ENCODE assay signal across 15 cellular contexts in genomic region chr17:48552453-48553189, GRCh38. TPM values are rescaled to one million over a fixed set of nuclear protein-coding genes. Genes with fewer than 3 reads are reported as not detected.
A peak's percentile ranks its signal among the peaks of the same experiment; 100 is the strongest.
DNase-seq lines count a peak whose midpoint lies in the region; ATAC-seq, FAIRE-seq and TF ChIP-seq lines count a peak whose summit lies in the region.
"Had no signal": no experiment of that assay in that cellular context is flagged by ENCODE, and none has a peak within 500 bp of the region (broad histone marks: within the 10 kb centered on the region; RNA-seq: fewer than 3 reads in every experiment).

No MANE protein-coding gene starts in this region.

- no peak for TF ChIP-seq POLR2A in stomach (IDR thresholded peaks at IDR 0.05)

- intact Hi-C loops in stomach (cut with DNase I; ENCODE audit: low total_unique reads), result no loop called here

- H3K27me3 ChIP-seq in astrocyte (ENCODE audit: insufficient read depth, low read length), result peaks cover 59% of the 10 kb centered on the region
- H3K27me3 ChIP-seq in stomach, result peaks cover 0 to 95% (median 43%) of the 10 kb centered on the region in 3 donors

- POLR2A ChIA-PET in HEK293 (lab: Yijun Ruan, JAX), result interaction anchor here (1.0 kb wide), 1 partner anchor 11 kb away, joined by 3 read pairs; no protein-coding TSS in a partner anchor
- POLR2A ChIA-PET in naive thymus-derived CD8-positive, alpha-beta T cell (lab: Charles Lee), result interaction anchor here (0.9 kb wide), 1 partner anchor 13 kb away, joined by 3 read pairs; no protein-coding TSS in a partner anchor

- 30 to 48% (median 41%) methylated on average over 8 to 12 of the region's 12 CpGs for WGBS in stomach, 5 donors

- H3K4me1 ChIP-seq in HEK293 (ENCODE audit: control insufficient read depth, insufficient read depth, low read length) (peaks cover 55% of the 10 kb centered on the region), astrocyte (ENCODE audit: insufficient read depth, low read length) (peaks cover 37% of the 10 kb centered on the region), stomach (peaks cover 13 to 80% (median 57%) of the 10 kb centered on the region in 4 donors)

- H3K9ac ChIP-seq in astrocyte (ENCODE audit: low read length), result peak overlapping the region; percentile 83

- H3K9me3 ChIP-seq in HEK293 (ENCODE audit: control insufficient read depth, insufficient read depth, low read depth, low read length) (no peaks in the 10 kb centered on the region), astrocyte (ENCODE audit: insufficient read depth, low read depth, low read length) (no peaks in the 10 kb centered on the region), stomach (no peaks in the 10 kb centered on the region)
- H3K9me3 ChIP-seq: heart left ventricle had no signal

- H3K27me3 Mint-ChIP-seq in astrocyte (ENCODE audit: low read depth, unreplicated experiment), result peaks cover 83% of the 10 kb centered on the region
- peaks cover 7 to 47% (median 15%) of the 10 kb centered on the region in 5 donors for H3K27me3 Mint-ChIP-seq in naive thymus-derived CD8-positive, alpha-beta T cell

- H3K36me3 ChIP-seq in HEK293 (ENCODE audit: control insufficient read depth in 2 of 2, insufficient read depth in 1 of 2, low read length in 2 of 2), result peaks cover 15 to 51% of the 10 kb centered on the region in 2 experiments
- no peaks in the 10 kb centered on the region for H3K36me3 ChIP-seq in astrocyte (ENCODE audit: insufficient read depth, low read length)
- H3K36me3 ChIP-seq in stomach, result peaks cover 0 to 11% (median 7%) of the 10 kb centered on the region in 4 donors

- TF ChIP-seq EP300 in stomach (IDR thresholded peaks at IDR 0.05), result no peak

- H2AFZ ChIP-seq in astrocyte (ENCODE audit: low read depth, low read length), result no peak overlapping the region

- no peak for FAIRE-seq in astrocyte (lab: Jason Lieb, UNC)

- in situ Hi-C loops in G401 (cut with HindIII; ENCODE audit: low sequenced_read_pairs), result no loop called here

- ATAC-seq in naive thymus-derived CD8-positive, alpha-beta T cell, result no peak
- ATAC-seq: heart left ventricle had no signal

- CTCF ChIA-PET in HEK293 (lab: Yijun Ruan, JAX), result interaction anchor here (0.7 kb wide), 1 partner anchor 225 kb away, joined by 3 read pairs; no protein-coding TSS in a partner anchor

- no peak for TF ChIP-seq CTCF in HEK293 (tag by site-specific recombination; IDR thresholded peaks at IDR 0.05)
- TF ChIP-seq CTCF in astrocyte (IDR thresholded peaks at IDR 0.05; ENCODE audit: insufficient read depth, low read depth, low read length), result no peak
- no peak for TF ChIP-seq CTCF in stomach (IDR thresholded peaks at IDR 0.05)

- peaks cover 2% of the 10 kb centered on the region for H3K4me1 Mint-ChIP-seq in astrocyte (ENCODE audit: low read depth, unreplicated experiment)
- peaks cover 11 to 25% (median 20%) of the 10 kb centered on the region in 4 donors for H3K4me1 Mint-ChIP-seq in naive thymus-derived CD8-positive, alpha-beta T cell

- H3K4me2 ChIP-seq in astrocyte (ENCODE audit: low read length), result peak overlapping the region; percentile 88

- H3K9me3 Mint-ChIP-seq in astrocyte (ENCODE audit: unreplicated experiment), result peaks cover 10% of the 10 kb centered on the region
- no peaks in the 10 kb centered on the region for H3K9me3 Mint-ChIP-seq in naive thymus-derived CD8-positive, alpha-beta T cell
- H3K9me3 Mint-ChIP-seq: activated CD4-positive, alpha-beta T cell treated with anti-CD3 and anti-CD28 coated beads, Interleukin-2, amount 10 ng/mL, durations not matched to agents 24 days and 14 days; CD4-positive, CD25-positive, alpha-beta regulatory T cell had no signal

- H3K27ac ChIP-seq in HEK293 (ENCODE audit: extremely low read depth, low read depth, low read length) (no peak overlapping the region), astrocyte (ENCODE audit: low read depth, low read length) (peak overlapping the region; percentile 70), stomach (peak overlapping the region; percentile 54 to 95 (median 93))

- no peak overlapping the region for H3K27ac Mint-ChIP-seq in astrocyte (ENCODE audit: unreplicated experiment)
- no peak overlapping the region for H3K27ac Mint-ChIP-seq in naive thymus-derived CD8-positive, alpha-beta T cell
- H3K27ac Mint-ChIP-seq: activated CD4-positive, alpha-beta T cell treated with anti-CD3 and anti-CD28 coated beads, Interleukin-2, amount 10 ng/mL, durations not matched to agents 24 days and 14 days had no signal

- no peaks in the 10 kb centered on the region for H4K20me1 ChIP-seq in astrocyte (ENCODE audit: insufficient read depth, low read length)

- no peak overlapping the region for H3K4me3 ChIP-seq in HEK293 (ENCODE audit: low read depth, low read length)
- H3K4me3 ChIP-seq in astrocyte (ENCODE audit: insufficient read depth, low read depth, low read length), result no peak overlapping the region
- peak overlapping the region in 3 of 4 donors; percentile 15 to 27 (median 25) for H3K4me3 ChIP-seq in stomach

- peak; percentile 53 for DNase-seq in astrocyte (ENCODE audit: low read depth)
- DNase-seq in kidney tubule cell (ENCODE audit: low spot score), result peak; percentile 68
- no peak for DNase-seq in stomach
- no peak for DNase-seq in naive thymus-derived CD8-positive, alpha-beta T cell
- DNase-seq in germinal center (ENCODE audit: low spot score), result no peak
- DNase-seq in G401 (ENCODE audit: low spot score), result no peak
- DNase-seq in NCI-H226, result no peak
- DNase-seq: activated CD4-positive, alpha-beta T cell treated with anti-CD3 and anti-CD28 coated beads, Interleukin-2, amount 10 ng/mL, durations not matched to agents 24 days and 14 days; activated gamma-delta T cell treated with Interleukin-2 at 50 U/mL for 16 hours; CD4-positive, CD25-positive, alpha-beta regulatory T cell; heart left ventricle; NCI-H1048 had no signal

- peaks cover 3% of the 10 kb centered on the region for H3K36me3 Mint-ChIP-seq in astrocyte (ENCODE audit: low read depth, unreplicated experiment)
- peaks cover 0 to 2% (median 0%) of the 10 kb centered on the region in 3 donors for H3K36me3 Mint-ChIP-seq in naive thymus-derived CD8-positive, alpha-beta T cell
- H3K36me3 Mint-ChIP-seq: CD4-positive, CD25-positive, alpha-beta regulatory T cell had no signal

- peaks cover 78% of the 10 kb centered on the region for H3K79me2 ChIP-seq in astrocyte (ENCODE audit: insufficient read depth, low read length)

- peak overlapping the region; percentile 54 for H3K4me3 Mint-ChIP-seq in astrocyte (ENCODE audit: unreplicated experiment)
- H3K4me3 Mint-ChIP-seq in naive thymus-derived CD8-positive, alpha-beta T cell, result no peak overlapping the region
- H3K4me3 Mint-ChIP-seq: activated CD4-positive, alpha-beta T cell treated with anti-CD3 and anti-CD28 coated beads, Interleukin-2, amount 10 ng/mL, durations not matched to agents 24 days and 14 days; CD4-positive, CD25-positive, alpha-beta regulatory T cell had no signal

TF ChIP-seq in HEK293, 187 proteins besides CTCF, POLR2A, EP300 and RAD21 (continues in another document):
- TF ChIP-seq ZNF239 (tag by site-specific recombination; IDR thresholded peaks at IDR 0.05) (no peak), HOXC10 (CRISPR knock-in tag; IDR thresholded peaks at IDR 0.05) (no peak), IKZF3 (tag by site-specific recombination; IDR thresholded peaks at IDR 0.05) (0 out of 2 replicates have a peak, but pooled peaks have one; percentile 48)

RNA-seq across cellular contexts. Expression of gene HOXB2, which starts 7.7 kb away (rescaled TPM):
- total RNA-seq in astrocyte, result 0.41 and 1.8 TPM in 2 replicates
- 10 to 100 TPM in 3 of 5 donors, 1 to 10 TPM in 2; 6.7 to 83.0 (median 10.5) TPM for total RNA-seq in stomach
- 10 to 100 TPM; 11.3 to 22.2 (median 13.4) TPM for polyA plus RNA-seq in stomach
- total RNA-seq in naive thymus-derived CD8-positive, alpha-beta T cell, result 10 to 100 TPM; 31.9 to 32.4 TPM
- 10 to 100 TPM in 1 of 3 donors, 1 to 10 TPM in 2; 7.6 to 16.4 (median 8.2) TPM for polyA plus RNA-seq in naive thymus-derived CD8-positive, alpha-beta T cell
- total RNA-seq in G401 (2014; rRNA removed; shearing (Covaris generic)), result 8.9 and 19.7 TPM in 2 replicates

RNA-seq across cellular contexts. Expression of gene HOXB1, which starts 21.8 kb away (rescaled TPM):
- not detected in 2 replicates for total RNA-seq in astrocyte
- total RNA-seq in stomach, result not detected
- under 1 TPM in 1 of 3 donors, not detected in 2; 0.28 TPM for polyA plus RNA-seq in stomach
- total RNA-seq in naive thymus-derived CD8-positive, alpha-beta T cell, result not detected
- not detected for polyA plus RNA-seq in naive thymus-derived CD8-positive, alpha-beta T cell
- not detected in 2 replicates for total RNA-seq in G401 (2014; rRNA removed; shearing (Covaris generic))
- total RNA-seq: activated CD4-positive, alpha-beta T cell treated with anti-CD3 and anti-CD28 coated beads, Interleukin-2, amount 10 ng/mL, durations not matched to agents 24 days and 14 days; CD4-positive, CD25-positive, alpha-beta regulatory T cell; dermis microvascular lymphatic vessel endothelial cell; heart left ventricle; skeletal muscle tissue had no signal
- polyA plus RNA-seq: CD4-positive, CD25-positive, alpha-beta regulatory T cell; heart left ventricle had no signal

RNA-seq across cellular contexts. Expression of gene HOXB4, which starts 25.5 kb away (rescaled TPM):
- total RNA-seq in astrocyte (not detected in 2 replicates), stomach (1 to 10 TPM in 1 of 5 donors, under 1 TPM in 2, not detected in 2; 0.45 to 5.1 (median 0.58) TPM)
- 1 to 10 TPM; 1.7 to 4.6 (median 2.6) TPM for polyA plus RNA-seq in stomach
- 1 to 10 TPM; 1.8 to 2.3 TPM for total RNA-seq in naive thymus-derived CD8-positive, alpha-beta T cell
- under 1 TPM in 2 of 3 donors, not detected in 1; 0.06 TPM for polyA plus RNA-seq in naive thymus-derived CD8-positive, alpha-beta T cell
- total RNA-seq in G401 (2014; rRNA removed; shearing (Covaris generic)), result 0.78 and 2.2 TPM in 2 replicates

RNA-seq across cellular contexts. Expression of gene HOXB3, which starts 37.4 kb away (rescaled TPM):
- total RNA-seq in astrocyte (not detected in 2 replicates), stomach (10 to 100 TPM in 4 of 5 donors, 1 to 10 TPM in 1; 6.1 to 77.6 (median 17.0) TPM)
- 1 to 10 TPM; 2.8 to 9.5 (median 3.8) TPM for polyA plus RNA-seq in stomach
- total RNA-seq in naive thymus-derived CD8-positive, alpha-beta T cell, result 1 to 10 TPM; 7.2 to 8.1 TPM
- under 1 TPM in 1 of 3 donors, not detected in 2; 0.19 TPM for polyA plus RNA-seq in naive thymus-derived CD8-positive, alpha-beta T cell
- total RNA-seq in G401 (2014; rRNA removed; shearing (Covaris generic)), result 0.74 and 12.0 TPM in 2 replicates

RNA-seq across cellular contexts. Expression of gene HOXB5, which starts 41.0 kb away (rescaled TPM):
- total RNA-seq in astrocyte, result not detected in 2 replicates
- total RNA-seq in stomach, result 10 to 100 TPM in 2 of 5 donors, under 1 TPM in 2, not detected in 1; 0.43 to 50.4 (median 6.2) TPM
- 1 to 10 TPM; 2.2 to 2.7 (median 2.4) TPM for polyA plus RNA-seq in stomach
- total RNA-seq in naive thymus-derived CD8-positive, alpha-beta T cell, result not detected
- polyA plus RNA-seq in naive thymus-derived CD8-positive, alpha-beta T cell, result not detected
- total RNA-seq in G401 (2014; rRNA removed; shearing (Covaris generic)), result 1.7 TPM in 1 of 2 replicates, not detected in the other
- total RNA-seq: activated CD4-positive, alpha-beta T cell treated with anti-CD3 and anti-CD28 coated beads, Interleukin-2, amount 10 ng/mL, durations not matched to agents 24 days and 14 days; CD4-positive, CD25-positive, alpha-beta regulatory T cell; skeletal muscle tissue had no signal
- polyA plus RNA-seq: CD4-positive, CD25-positive, alpha-beta regulatory T cell had no signal

Comparison
In these comparisons a context has a peak if more than half of its experiments do, and no peak if none do; other contexts are left out.
1. H3K4me3 ChIP-seq: peak in stomach (3 of 4); none in HEK293 (single experiment) and astrocyte (single experiment).
2. DNase-seq: peak in astrocyte (single experiment) and kidney tubule cell (single experiment); none in stomach (single experiment), naive thymus-derived CD8-positive, alpha-beta T cell (0 of 10), germinal center (single experiment), G401 (single experiment) and NCI-H226 (single experiment).